10 cellular contexts compared by ENCODE assay signal in genomic region chr11:32071811-32072210, GRCh38. TPM values are rescaled to one million over a fixed set of nuclear protein-coding genes. Genes with fewer than 3 reads are reported as not detected.
A peak's percentile ranks its signal among the peaks of the same experiment; 100 is the strongest.
DNase-seq lines count a peak whose midpoint lies in the region; ATAC-seq and TF ChIP-seq lines count a peak whose summit lies in the region.
"Had no signal": no experiment of that assay in that cellular context is flagged by ENCODE, and none has a peak within 500 bp of the region (broad histone marks: within the 10 kb centered on the region; RNA-seq: fewer than 3 reads in every experiment).

No MANE protein-coding gene starts in this region.

- TF ChIP-seq CTCF in H9 (conservative IDR thresholded peaks at IDR 0.05) = peak; percentile 56
- peak; percentile 36; the same call in 1 of the 2 replicates for TF ChIP-seq CTCF in WERI-Rb-1 (IDR thresholded peaks at IDR 0.05; ENCODE audit: low read depth, low read length)

- no peaks in the 10 kb centered on the region for H3K36me3 ChIP-seq in WERI-Rb-1
- H3K36me3 ChIP-seq: esophagus muscularis mucosa had no signal

- H3K4me2 ChIP-seq in H9 (ENCODE audit: insufficient read depth, insufficient read length, low read length) = no peak overlapping the region

- no peaks in the 10 kb centered on the region for H3K23me2 ChIP-seq in H9 (ENCODE audit: insufficient read length, low read depth, low read length, poor library complexity, severe bottlenecking)

- no peak overlapping the region for H3K18ac ChIP-seq in H9 (ENCODE audit: insufficient read length, low read depth, low read length)

- H3K4me1 ChIP-seq in H9 (ENCODE audit: insufficient read depth, low read length) = no peaks in the 10 kb centered on the region
- H3K4me1 ChIP-seq: esophagus muscularis mucosa had no signal

- no peak overlapping the region for H2AK5ac ChIP-seq in H9 (ENCODE audit: insufficient read length, low read length)

- H4K8ac ChIP-seq in H9 (replicated peaks; ENCODE audit: insufficient read length, low read depth, low read length) = no peak overlapping the region

- ATAC-seq in GM18861 (IDR thresholded peaks at IDR 0.05; ENCODE audit: unreplicated experiment) = no peak

- no peak overlapping the region for H3K4me3 Mint-ChIP-seq in H9
- no peak overlapping the region for H3K4me3 Mint-ChIP-seq in activated naive CD8-positive, alpha-beta T cell treated with anti-CD3 and anti-CD28 coated beads for 36 hours

- no peaks in the 10 kb centered on the region for H3K9me3 Mint-ChIP-seq in H9
- H3K9me3 Mint-ChIP-seq in activated naive CD8-positive, alpha-beta T cell treated with anti-CD3 and anti-CD28 coated beads for 36 hours = no peaks in the 10 kb centered on the region

- H3K9ac ChIP-seq in H9 (ENCODE audit: extremely low read depth, insufficient read length, low read length) = no peak overlapping the region

- no peak overlapping the region for H4K91ac ChIP-seq in H9 (ENCODE audit: insufficient read length, low read depth, low read length)

- H3K36me3 Mint-ChIP-seq in H9 (ENCODE audit: insufficient read depth in 1 of 3, low read depth in 3 of 3) = no peaks in the 10 kb centered on the region
- H3K36me3 Mint-ChIP-seq in activated naive CD8-positive, alpha-beta T cell treated with anti-CD3 and anti-CD28 coated beads for 36 hours = no peaks in the 10 kb centered on the region

- no peak overlapping the region for H2BK5ac ChIP-seq in H9 (ENCODE audit: insufficient read length, low read length)

- no peak overlapping the region for H3K14ac ChIP-seq in H9 (ENCODE audit: insufficient read depth, low read length)

- H3K23ac ChIP-seq in H9 (ENCODE audit: insufficient read length, low read depth, low read length) = no peak overlapping the region

- no peak overlapping the region for H2BK15ac ChIP-seq in H9 (ENCODE audit: low read depth, low read length)

- no peak overlapping the region for H2BK120ac ChIP-seq in H9 (ENCODE audit: low read depth, low read length, poor library complexity, severe bottlenecking)

- H3K4me3 ChIP-seq in WERI-Rb-1 (ENCODE audit: low read depth, low read length) = no peak overlapping the region
- H3K4me3 ChIP-seq: esophagus muscularis mucosa had no signal

- H3K27ac Mint-ChIP-seq in H9 = no peak overlapping the region
- H3K27ac Mint-ChIP-seq in activated naive CD8-positive, alpha-beta T cell treated with anti-CD3 and anti-CD28 coated beads for 36 hours = no peak overlapping the region

- H3K27ac ChIP-seq in H9 (ENCODE audit: insufficient read length, low read depth, low read length) (no peak overlapping the region), WERI-Rb-1 (no peak overlapping the region)
- H3K27ac ChIP-seq: esophagus muscularis mucosa had no signal

- DNase-seq in 8988T (peak; percentile 39), H9 (peak; percentile 41), WERI-Rb-1 (peak; percentile 36), islet precursor cell (peak; percentile 83), GM19240 (ENCODE audit: insufficient read length, low spot score) (no peak), retina (no peak)
- DNase-seq in activated naive CD8-positive, alpha-beta T cell treated with anti-CD3 and anti-CD28 coated beads for 36 hours = no peak
- DNase-seq: NCI-H2029 had no signal

- no peaks in the 10 kb centered on the region for H3K27me3 ChIP-seq in H9 (ENCODE audit: insufficient read depth, low read length)
- no peaks in the 10 kb centered on the region for H3K27me3 ChIP-seq in WERI-Rb-1 (ENCODE audit: insufficient read depth, low read depth, severe bottlenecking)

- no peak overlapping the region for H4K5ac ChIP-seq in H9 (ENCODE audit: insufficient read length, low read depth, low read length)

- no peak overlapping the region for H2AFZ ChIP-seq in H9 (ENCODE audit: low read length)

- no peaks in the 10 kb centered on the region for H4K20me1 ChIP-seq in H9 (ENCODE audit: control insufficient read depth, insufficient read depth, insufficient read length)

- H3K27me3 Mint-ChIP-seq in H9 (ENCODE audit: low read depth) = peaks cover 3% of the 10 kb centered on the region
- H3K27me3 Mint-ChIP-seq in activated naive CD8-positive, alpha-beta T cell treated with anti-CD3 and anti-CD28 coated beads for 36 hours = peaks cover 23% of the 10 kb centered on the region

- H2BK20ac ChIP-seq in H9 (ENCODE audit: low read depth, low read length, poor library complexity, severe bottlenecking) = no peak overlapping the region

- no peak overlapping the region for H3K56ac ChIP-seq in H9 (ENCODE audit: insufficient read length, low read depth, low read length)

- H3K79me2 ChIP-seq in H9 (ENCODE audit: insufficient read depth, low read length) = no peaks in the 10 kb centered on the region

- no peaks in the 10 kb centered on the region for H3K9me3 ChIP-seq in H9 (ENCODE audit: control insufficient read depth, low read depth, low read length)
- H3K9me3 ChIP-seq in WERI-Rb-1 (ENCODE audit: severe bottlenecking) = no peaks in the 10 kb centered on the region
- H3K9me3 ChIP-seq: esophagus muscularis mucosa had no signal

- H3K4ac ChIP-seq in H9 (ENCODE audit: low read depth, low read length) = no peak overlapping the region

- H3T11ph ChIP-seq in H9 (ENCODE audit: low read length) = no peak overlapping the region

- no peak overlapping the region for H2BK12ac ChIP-seq in H9 (ENCODE audit: insufficient read length, low read depth, low read length)

- WGBS in H9 (ENCODE audit: extremely low coverage, insufficient read length, low lambda C conversion rate) = no CpG with 5 or more reads among the region's 4 CpGs

- H3K4me1 Mint-ChIP-seq in H9 = peaks cover 39% of the 10 kb centered on the region in 2 experiments
- H3K4me1 Mint-ChIP-seq in activated naive CD8-positive, alpha-beta T cell treated with anti-CD3 and anti-CD28 coated beads for 36 hours = no peaks in the 10 kb centered on the region

- H3K79me1 ChIP-seq in H9 (ENCODE audit: insufficient read depth, low read depth, low read length, poor library complexity, severe bottlenecking) = no peaks in the 10 kb centered on the region

RNA-seq across cellular contexts. Expression of gene RCN1, which starts 19.1 kb away (rescaled TPM):
- total RNA-seq in H9 (2021) = 109 and 114 TPM in 2 replicates
- 10 to 100 TPM; 35.4 to 36.3 TPM for total RNA-seq in activated naive CD8-positive, alpha-beta T cell treated with anti-CD3 and anti-CD28 coated beads for 36 hours

Comparison
In these comparisons a context has a peak if more than half of its experiments do, and no peak if none do; other contexts are left out.
1. DNase-seq: peak in 8988T (single experiment), H9 (single experiment), WERI-Rb-1 (single experiment) and islet precursor cell (single experiment); none in activated naive CD8-positive, alpha-beta T cell treated with anti-CD3 and anti-CD28 coated beads for 36 hours (single experiment), GM19240 (single experiment) and retina (single experiment).